39 cellular contexts compared by ENCODE assay signal in genomic region chr2:24208490-24208889, GRCh38. TPM values are rescaled to one million over a fixed set of nuclear protein-coding genes. Genes with fewer than 3 reads are reported as not detected.
"Had no signal": no experiment of that assay in that cellular context is flagged by ENCODE, and none has a peak within 500 bp of the region (broad histone marks: within the 10 kb centered on the region; RNA-seq: fewer than 3 reads in every experiment).

No MANE protein-coding gene starts in this region.

- H3K4me3 ChIP-seq: coronary artery, dorsolateral prefrontal cortex, esophagus muscularis mucosa, gastrocnemius medialis, heart right ventricle had no signal

- H3K4me1 Mint-ChIP-seq: activated CD4-positive, alpha-beta memory T cell treated with anti-CD3 and anti-CD28 coated beads, Interleukin-2, amount 10 ng/mL, durations not matched to agents 7 days and 5 days; activated CD4-positive, alpha-beta T cell treated with anti-CD3 and anti-CD28 coated beads, Interleukin-2, amount 10 ng/mL, durations not matched to agents 7 days and 5 days; activated CD8-positive, alpha-beta memory T cell treated with anti-CD3 and anti-CD28 coated beads, Interleukin-2, amount 10 ng/mL, durations not matched to agents 7 days and 5 days; central memory CD8-positive, alpha-beta T cell; endodermal cell; T-cell had no signal

- H3K9me3 ChIP-seq: esophagus muscularis mucosa, gastrocnemius medialis, heart right ventricle had no signal

- ATAC-seq: activated CD8-positive, alpha-beta memory T cell treated with anti-CD3 and anti-CD28 coated beads, Interleukin-2, amount 10 ng/mL, durations not matched to agents 7 days and 5 days; gastrocnemius medialis; heart right ventricle; T-cell had no signal

- H3K27me3 Mint-ChIP-seq: activated CD4-positive, alpha-beta memory T cell treated with anti-CD3 and anti-CD28 coated beads, Interleukin-2, amount 10 ng/mL, durations not matched to agents 7 days and 5 days; activated CD4-positive, alpha-beta T cell treated with anti-CD3 and anti-CD28 coated beads, Interleukin-2, amount 10 ng/mL, durations not matched to agents 7 days and 5 days; activated CD8-positive, alpha-beta memory T cell treated with anti-CD3 and anti-CD28 coated beads, Interleukin-2, amount 10 ng/mL, durations not matched to agents 7 days and 5 days; activated naive CD8-positive, alpha-beta T cell; central memory CD8-positive, alpha-beta T cell; dendritic cell treated with granulocyte-macrophage colony-stimulating factor and Interleukin-4, amounts not matched to agents 40 ng/mL and 50 ng/mL, for 4 days; T-cell had no signal

- H3K27ac Mint-ChIP-seq: activated CD4-positive, alpha-beta memory T cell treated with anti-CD3 and anti-CD28 coated beads, Interleukin-2, amount 10 ng/mL, durations not matched to agents 7 days and 5 days; activated CD4-positive, alpha-beta T cell treated with anti-CD3 and anti-CD28 coated beads, Interleukin-2, amount 10 ng/mL, durations not matched to agents 7 days and 5 days; activated CD8-positive, alpha-beta memory T cell treated with anti-CD3 and anti-CD28 coated beads, Interleukin-2, amount 10 ng/mL, durations not matched to agents 7 days and 5 days; activated naive CD8-positive, alpha-beta T cell; activated T-helper 1 cell treated with anti-CD3 and anti-CD28 coated beads, Interleukin-12 subunit alpha, Interleukin-12 subunit beta, Interleukin-2, Interleukin-4 antibody, amounts not matched to agents 30 ng/mL and 10 ng/mL and 1 ng/mL, durations not matched to agents 14 hours and 24 hours and 36 hours; activated T-helper 2 cell treated with anti-CD3 and anti-CD28 coated beads, Interferon-gamma antibody, Interleukin-2, Interleukin-4, amounts not matched to agents 10 μg/mL and 5 μg/mL and 100 μg/mL, durations not matched to agents 14 hours and 24 hours and 36 hours; dendritic cell treated with granulocyte-macrophage colony-stimulating factor and Interleukin-4, amounts not matched to agents 40 ng/mL and 50 ng/mL, for 4 days; endodermal cell; T-cell; T-helper 1 cell treated with Interleukin-12 subunit alpha and Interleukin-12 subunit beta and Interleukin-4 antibody, amounts not matched to agents 30 μg/mL and 1 μg/mL, for 36 hours; T-helper 2 cell treated with Interferon-gamma antibody and Interleukin-4, amounts not matched to agents 5 μg/mL and 100 μg/mL, for 36 hours had no signal

- H3K27me3 ChIP-seq: brain microvascular endothelial cell, dorsolateral prefrontal cortex, esophagus muscularis mucosa, foreskin keratinocyte, gastrocnemius medialis, heart right ventricle had no signal

- H3K27ac ChIP-seq: brain microvascular endothelial cell, coronary artery, dorsolateral prefrontal cortex, esophagus muscularis mucosa, foreskin keratinocyte, gastrocnemius medialis, heart right ventricle, WERI-Rb-1 had no signal

- H3K9me3 Mint-ChIP-seq: activated CD4-positive, alpha-beta memory T cell treated with anti-CD3 and anti-CD28 coated beads, Interleukin-2, amount 10 ng/mL, durations not matched to agents 7 days and 5 days; activated CD4-positive, alpha-beta T cell treated with anti-CD3 and anti-CD28 coated beads, Interleukin-2, amount 10 ng/mL, durations not matched to agents 7 days and 5 days; activated T-helper 1 cell treated with anti-CD3 and anti-CD28 coated beads, Interleukin-12 subunit alpha, Interleukin-12 subunit beta, Interleukin-2, Interleukin-4 antibody, amounts not matched to agents 30 ng/mL and 10 ng/mL and 1 ng/mL, durations not matched to agents 14 hours and 24 hours and 36 hours; activated T-helper 2 cell treated with anti-CD3 and anti-CD28 coated beads, Interferon-gamma antibody, Interleukin-2, Interleukin-4, amounts not matched to agents 10 μg/mL and 5 μg/mL and 100 μg/mL, durations not matched to agents 14 hours and 24 hours and 36 hours; central memory CD8-positive, alpha-beta T cell; dendritic cell treated with granulocyte-macrophage colony-stimulating factor and Interleukin-4, amounts not matched to agents 40 ng/mL and 50 ng/mL, for 4 days; endodermal cell; T-cell; T-helper 1 cell treated with Interleukin-12 subunit alpha and Interleukin-12 subunit beta and Interleukin-4 antibody, amounts not matched to agents 30 μg/mL and 1 μg/mL, for 36 hours; T-helper 2 cell treated with Interferon-gamma antibody and Interleukin-4, amounts not matched to agents 5 μg/mL and 100 μg/mL, for 36 hours had no signal

- H3K4me3 Mint-ChIP-seq: activated CD4-positive, alpha-beta memory T cell treated with anti-CD3 and anti-CD28 coated beads, Interleukin-2, amount 10 ng/mL, durations not matched to agents 7 days and 5 days; activated CD4-positive, alpha-beta T cell treated with anti-CD3 and anti-CD28 coated beads, Interleukin-2, amount 10 ng/mL, durations not matched to agents 7 days and 5 days; activated CD8-positive, alpha-beta memory T cell treated with anti-CD3 and anti-CD28 coated beads, Interleukin-2, amount 10 ng/mL, durations not matched to agents 7 days and 5 days; activated naive CD8-positive, alpha-beta T cell; activated T-helper 1 cell treated with anti-CD3 and anti-CD28 coated beads, Interleukin-12 subunit alpha, Interleukin-12 subunit beta, Interleukin-2, Interleukin-4 antibody, amounts not matched to agents 30 ng/mL and 10 ng/mL and 1 ng/mL, durations not matched to agents 14 hours and 24 hours and 36 hours; central memory CD8-positive, alpha-beta T cell; dendritic cell treated with granulocyte-macrophage colony-stimulating factor and Interleukin-4, amounts not matched to agents 40 ng/mL and 50 ng/mL, for 4 days; endodermal cell; T-cell; T-helper 1 cell treated with Interleukin-12 subunit alpha and Interleukin-12 subunit beta and Interleukin-4 antibody, amounts not matched to agents 30 μg/mL and 1 μg/mL, for 36 hours; T-helper 2 cell treated with Interferon-gamma antibody and Interleukin-4, amounts not matched to agents 5 μg/mL and 100 μg/mL, for 36 hours had no signal

- H3K4me1 ChIP-seq: esophagus muscularis mucosa, foreskin keratinocyte, gastrocnemius medialis, heart right ventricle had no signal

- DNase-seq: activated CD4-positive, alpha-beta memory T cell treated with anti-CD3 and anti-CD28 coated beads, Interleukin-2, amount 10 ng/mL, durations not matched to agents 7 days and 5 days; activated CD4-positive, alpha-beta T cell treated with anti-CD3 and anti-CD28 coated beads for 1 hour; activated CD4-positive, alpha-beta T cell treated with anti-CD3 and anti-CD28 coated beads for 4 hours; activated CD4-positive, alpha-beta T cell treated with anti-CD3 and anti-CD28 coated beads, Interleukin-2, amount 10 ng/mL, durations not matched to agents 7 days and 5 days; activated CD4-positive, alpha-beta T cell treated with anti-CD3 and anti-CD28 coated beads, Interleukin-2, amount 50 U/mL, for 4 hours; activated CD4-positive, CD25-positive, alpha-beta regulatory T cell; activated CD8-positive, alpha-beta memory T cell treated with anti-CD3 and anti-CD28 coated beads, Interleukin-2, amount 10 ng/mL, durations not matched to agents 7 days and 5 days; activated CD8-positive, alpha-beta memory T cell treated with anti-CD3 and anti-CD28 coated beads, Interleukin-2, amount 50 U/mL, for 4 hours; activated effector memory CD4-positive, alpha-beta T cell treated with anti-CD3 and anti-CD28 coated beads, Interleukin-2, amount 50 U/mL, for 16 hours; activated naive CD4-positive, alpha-beta T cell treated with anti-CD3 and anti-CD28 coated beads, Interleukin-2, amount 50 U/mL, for 16 hours; activated naive CD4-positive, alpha-beta T cell treated with Interleukin-2 at 50 U/mL for 16 hours; activated T-cell treated with anti-CD3 and anti-CD28 coated beads, Interleukin-2, amount 50 U/mL, for 1 hour; activated T-cell treated with anti-CD3 and anti-CD28 coated beads, Interleukin-2, amount 50 U/mL, for 48 hours; amniotic stem cell; anterior cingulate cortex; brain microvascular endothelial cell; dorsolateral prefrontal cortex; effector memory CD4-positive, alpha-beta T cell; endodermal cell; erythroblast; foreskin keratinocyte; gastrocnemius medialis; heart right ventricle; SW 1271; T-cell; T1000 had no signal

RNA-seq across cellular contexts. Expression of gene FAM228A, which starts 33.6 kb away (rescaled TPM):
- total RNA-seq: activated CD8-positive, alpha-beta memory T cell treated with anti-CD3 and anti-CD28 coated beads for 36 hours; activated CD8-positive, alpha-beta memory T cell treated with anti-CD3 and anti-CD28 coated beads, Interleukin-2, amount 10 ng/mL, durations not matched to agents 7 days and 5 days; activated T-helper 1 cell treated with anti-CD3 and anti-CD28 coated beads, Interleukin-12 subunit alpha, Interleukin-12 subunit beta, Interleukin-2, Interleukin-4 antibody, amounts not matched to agents 30 ng/mL and 10 ng/mL and 1 ng/mL, durations not matched to agents 14 hours and 24 hours and 36 hours; activated T-helper 2 cell treated with anti-CD3 and anti-CD28 coated beads, Interferon-gamma antibody, Interleukin-2, Interleukin-4, amounts not matched to agents 10 μg/mL and 5 μg/mL and 100 μg/mL, durations not matched to agents 14 hours and 24 hours and 36 hours; astrocyte; bronchial epithelial cell had no signal
